Comparison of ENCODE assay signal across 9 cellular contexts in the genomic region with DNA sequence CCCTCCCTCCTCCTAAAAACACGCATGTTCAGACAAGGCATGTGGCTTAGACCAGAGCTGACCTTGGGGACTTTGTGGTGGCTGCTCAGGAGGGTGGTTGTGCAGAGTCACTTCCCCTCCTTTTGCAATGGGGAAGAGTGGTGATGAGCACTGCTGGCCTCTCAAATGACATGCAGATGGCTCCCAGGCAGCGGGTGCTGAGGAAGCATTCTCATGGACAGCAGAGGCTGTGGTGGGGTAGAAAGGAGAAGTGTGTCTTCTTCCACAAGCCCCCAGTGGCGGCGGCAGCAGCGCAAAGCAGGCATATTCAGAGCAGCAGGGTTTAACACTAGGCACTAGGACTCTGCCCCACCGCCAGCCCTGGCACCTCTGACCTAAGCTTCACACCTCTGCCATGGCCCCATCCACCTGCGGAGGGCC.
A peak's percentile ranks its signal among the peaks of the same experiment; 100 is the strongest.
DNase-seq lines count a peak whose midpoint lies in the region; ATAC-seq and TF ChIP-seq lines count a peak whose summit lies in the region.
"Had no signal": no experiment of that assay in that cellular context is flagged by ENCODE, and none has a peak within 500 bp of the region (broad histone marks: within the 10 kb centered on the region; RNA-seq: fewer than 3 reads in every experiment).

No MANE protein-coding gene starts in this region.

- TF ChIP-seq POLR2A in breast epithelium (IDR thresholded peaks at IDR 0.05), result no peak

- DNase-seq in SKM-1 treated with dmso at 0.1 percent for 144 hours (lab: John Stamatoyannopoulos, UW; ENCODE audit: unreplicated experiment) (peak; percentile 99), left colon (peak; percentile 49 to 66), AG20443 (ENCODE audit: low spot score) (no peak), breast epithelium (ENCODE audit: low spot score in 2 of 2) (no peak), A172 (ENCODE audit: low spot score) (no peak), kidney glomerular epithelial cell (lab: John Stamatoyannopoulos, UW) (no peak)

- intact Hi-C loops in left colon (cut with DNase I, micrococcal nuclease), result no loop called here
- intact Hi-C loops in breast epithelium (cut with DNase I; ENCODE audit: low total_unique reads), result no loop called here

- H3K4me3 ChIP-seq in breast epithelium, result no peak overlapping the region

- TF ChIP-seq CTCF in breast epithelium (IDR thresholded peaks at IDR 0.05), result no peak

- H3K9me3 ChIP-seq in breast epithelium, result no peaks in the 10 kb centered on the region

- peak; percentile 30 for ATAC-seq in GM18861 (IDR thresholded peaks at IDR 0.05; ENCODE audit: unreplicated experiment)
- peak; percentile 35 for ATAC-seq in HG02884 (IDR thresholded peaks at IDR 0.05; ENCODE audit: unreplicated experiment)
- no peak for ATAC-seq in left colon

- H3K27ac ChIP-seq in breast epithelium, result peak overlapping the region in 1 of 2 donors; percentile 6
- H3K27ac ChIP-seq: KMS-11 had no signal

- peaks cover 0 to 5% of the 10 kb centered on the region in 2 donors for H3K4me1 ChIP-seq in breast epithelium

- H3K27me3 ChIP-seq in breast epithelium, result no peaks in the 10 kb centered on the region

- no peaks in the 10 kb centered on the region for H3K36me3 ChIP-seq in breast epithelium

Comparison
In these comparisons a context has a peak if more than half of its experiments do, and no peak if none do; other contexts are left out.
1. DNase-seq: peak in SKM-1 treated with dmso at 0.1 percent for 144 hours (single experiment) and left colon (2 of 2); none in AG20443 (single experiment), breast epithelium (0 of 2), A172 (single experiment) and kidney glomerular epithelial cell (single experiment).